8 cellular contexts compared by ENCODE assay signal in the genomic region with DNA sequence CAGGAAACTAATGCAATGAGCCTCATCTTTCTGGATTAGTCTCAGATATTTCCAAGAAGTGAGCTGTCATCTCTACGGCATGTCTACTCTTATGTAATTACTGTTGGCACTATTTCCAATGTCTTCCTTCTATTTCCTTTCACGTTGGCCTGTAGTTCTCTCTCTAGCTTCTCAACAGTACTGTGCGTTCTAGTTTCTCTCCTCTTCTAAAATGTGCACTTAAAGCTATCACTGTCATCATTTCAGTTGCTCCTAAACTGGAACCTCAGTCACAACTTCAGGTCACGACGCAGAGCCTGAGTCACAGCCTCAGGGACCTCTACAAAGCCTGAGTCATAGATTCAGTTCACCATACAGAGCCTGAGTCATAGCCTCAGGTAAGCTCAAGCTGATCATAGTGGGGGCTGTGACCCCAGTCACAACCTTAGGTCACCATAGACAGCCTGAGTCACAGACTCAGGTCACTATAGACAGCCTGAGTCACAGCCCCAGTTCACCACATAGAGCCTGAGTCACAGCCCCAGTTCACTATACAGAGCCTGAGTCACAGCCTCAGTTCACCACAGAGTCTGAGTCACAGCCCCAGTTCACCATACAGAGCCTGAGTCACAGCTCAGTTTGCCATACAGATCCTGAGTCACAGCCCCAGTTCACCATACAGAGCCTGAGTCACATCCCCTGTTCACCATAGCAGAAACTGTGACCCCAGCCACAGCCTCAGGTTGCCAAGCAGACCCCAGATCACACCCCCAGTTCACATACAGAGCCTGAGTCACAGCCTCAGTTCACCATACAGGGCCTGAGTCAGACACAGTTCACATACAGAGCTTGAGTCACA. TPM values are rescaled to one million over a fixed set of nuclear protein-coding genes. Genes with fewer than 3 reads are reported as not detected.
DNase-seq lines count a peak whose midpoint lies in the region; ATAC-seq and TF ChIP-seq lines count a peak whose summit lies in the region.

No MANE protein-coding gene starts in this region.

- peak overlapping the region in 1 of 2 donors; percentile 33 for H3K27ac ChIP-seq in left lung

- no peak for TF ChIP-seq CTCF in left lung (IDR thresholded peaks at IDR 0.05)
- no peak for TF ChIP-seq CTCF in Calu3 (IDR thresholded peaks at IDR 0.05; ENCODE audit: unreplicated experiment)

- H3K36me3 Mint-ChIP-seq in stimulated activated naive CD8-positive, alpha-beta T cell treated with anti-CD3 and anti-CD28 coated beads, Interleukin-15, Interleukin-2, amounts not matched to agents 100 ng/mL and 50 ng/mL, for 24 hours (ENCODE audit: low read depth) = peaks cover 4% of the 10 kb centered on the region
- H3K36me3 Mint-ChIP-seq in Calu3 (ENCODE audit: insufficient read depth, unreplicated experiment) = no peaks in the 10 kb centered on the region

- H3K4me3 Mint-ChIP-seq in stimulated activated naive CD8-positive, alpha-beta T cell treated with anti-CD3 and anti-CD28 coated beads, Interleukin-15, Interleukin-2, amounts not matched to agents 100 ng/mL and 50 ng/mL, for 24 hours = peak overlapping the region; percentile 16
- no peak overlapping the region for H3K4me3 Mint-ChIP-seq in Calu3 (ENCODE audit: low read depth, unreplicated experiment)

- no peaks in the 10 kb centered on the region for H3K27me3 ChIP-seq in left lung

- peak; percentile 25 for DNase-seq in Right ventricle myocardium inferior (ENCODE audit: missing footprints)
- no peak for DNase-seq in cardiac septum (ENCODE audit: low spot score)
- DNase-seq in activated naive CD8-positive, alpha-beta T cell treated with anti-CD3 and anti-CD28 coated beads, Interleukin-2, amount 50 U/mL, for 16 hours (ENCODE audit: low read depth, low spot score) = peak; percentile 25
- peak in 1 of 2 donors; percentile 7 for DNase-seq in left lung
- DNase-seq in NCI-H82 (lab: John Stamatoyannopoulos, UW) = no peak
- no peak for DNase-seq in Calu3

- ATAC-seq in Right ventricle myocardium inferior = peak; percentile 65
- ATAC-seq in left lung = peak; percentile 56
- no peak for ATAC-seq in HG02588 (IDR thresholded peaks at IDR 0.05; ENCODE audit: unreplicated experiment)

- H3K36me3 ChIP-seq in left lung = no peaks in the 10 kb centered on the region

- CTCF ChIA-PET in Calu3 (lab: Charles Lee) = no interaction called here

- no TSS peak for BruUV-seq in Calu3 (replicated peaks; lab: Mats Ljungman, UMichigan)

- H3K9me3 Mint-ChIP-seq in stimulated activated naive CD8-positive, alpha-beta T cell treated with anti-CD3 and anti-CD28 coated beads, Interleukin-15, Interleukin-2, amounts not matched to agents 100 ng/mL and 50 ng/mL, for 24 hours = peaks cover 17% of the 10 kb centered on the region
- peaks cover 21% of the 10 kb centered on the region for H3K9me3 Mint-ChIP-seq in Calu3 (ENCODE audit: low read depth, unreplicated experiment)

- H3K4me3 ChIP-seq in left lung = no peak overlapping the region

- H3K27me3 Mint-ChIP-seq in stimulated activated naive CD8-positive, alpha-beta T cell treated with anti-CD3 and anti-CD28 coated beads, Interleukin-15, Interleukin-2, amounts not matched to agents 100 ng/mL and 50 ng/mL, for 24 hours = no peaks in the 10 kb centered on the region
- H3K27me3 Mint-ChIP-seq in Calu3 (ENCODE audit: unreplicated experiment) = peaks cover 31% of the 10 kb centered on the region

- peaks cover 26% of the 10 kb centered on the region for H3K4me1 Mint-ChIP-seq in stimulated activated naive CD8-positive, alpha-beta T cell treated with anti-CD3 and anti-CD28 coated beads, Interleukin-15, Interleukin-2, amounts not matched to agents 100 ng/mL and 50 ng/mL, for 24 hours (ENCODE audit: low read depth)
- H3K4me1 Mint-ChIP-seq in Calu3 (ENCODE audit: low read depth, unreplicated experiment) = no peaks in the 10 kb centered on the region

- H3K27ac Mint-ChIP-seq in stimulated activated naive CD8-positive, alpha-beta T cell treated with anti-CD3 and anti-CD28 coated beads, Interleukin-15, Interleukin-2, amounts not matched to agents 100 ng/mL and 50 ng/mL, for 24 hours = peak overlapping the region; percentile 73
- no peak overlapping the region for H3K27ac Mint-ChIP-seq in Calu3 (ENCODE audit: unreplicated experiment)

- H3K9me3 ChIP-seq in left lung = no peaks in the 10 kb centered on the region

- intact Hi-C loops in Right ventricle myocardium inferior (cut with DNase I) (no loop called here), cardiac septum (cut with DNase I) (no loop called here), left lung (cut with DNase I) (no loop called here), Calu3 (cut with micrococcal nuclease; ENCODE audit: unreplicated experiment) (no loop called here)

- H3K4me1 ChIP-seq in left lung = no peaks in the 10 kb centered on the region

RNA-seq across cellular contexts. Expression of a gene that starts 13.0 kb away (rescaled TPM):
- total RNA-seq in Right ventricle myocardium inferior (0.73 TPM), cardiac septum (6.5 TPM), left lung (1 to 10 TPM; 4.6 to 8.5 TPM), Calu3 (2022) (0.24 and 0.37 TPM in 2 replicates)

Comparison
In these comparisons a context has a peak if more than half of its experiments do, and no peak if none do; other contexts are left out.
1. DNase-seq: peak in Right ventricle myocardium inferior (single experiment) and activated naive CD8-positive, alpha-beta T cell treated with anti-CD3 and anti-CD28 coated beads, Interleukin-2, amount 50 U/mL, for 16 hours (single experiment); none in cardiac septum (single experiment), NCI-H82 (single experiment) and Calu3 (single experiment).